Comparison of ENCODE assay signal across 8 cellular contexts in the genomic region with DNA sequence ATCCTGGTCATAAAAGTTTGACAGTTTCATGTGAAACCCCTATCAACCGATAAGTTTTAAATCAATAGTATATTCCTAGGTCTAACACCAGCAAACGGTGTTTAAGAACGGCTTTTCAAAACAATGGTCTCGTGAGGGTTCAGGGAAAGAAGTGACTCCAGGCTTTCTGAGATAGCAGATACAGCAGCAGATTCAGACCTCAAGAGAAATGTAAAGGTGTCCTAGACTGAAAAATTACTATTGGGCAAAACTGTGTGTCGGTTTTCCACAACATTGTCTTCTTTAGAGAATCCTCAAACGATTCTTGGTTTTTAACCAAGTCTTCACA. TPM values are rescaled to one million over a fixed set of nuclear protein-coding genes. Genes with fewer than 3 reads are reported as not detected.
DNase-seq lines count a peak whose midpoint lies in the region; ATAC-seq and TF ChIP-seq lines count a peak whose summit lies in the region.

No MANE protein-coding gene starts in this region.

- H3K27me3 ChIP-seq in HUES48 (ENCODE audit: control insufficient read depth, insufficient read depth, low read length) = no peaks in the 10 kb centered on the region
- no peaks in the 10 kb centered on the region for H3K27me3 ChIP-seq in right lobe of liver

- DNase-seq in AG09309 (ENCODE audit: low read depth) (no peak), astrocyte of the spinal cord (ENCODE audit: low read depth, low spot score) (peak; percentile 31), right lobe of liver (no peak), GM10266 (ENCODE audit: extremely low spot score) (no peak), SK-N-DZ (ENCODE audit: low spot score) (no peak)

- H3K36me3 ChIP-seq in HUES48 (ENCODE audit: control insufficient read depth, insufficient read depth, low read length) (no peaks in the 10 kb centered on the region), right lobe of liver (no peaks in the 10 kb centered on the region), urinary bladder (ENCODE audit: insufficient read depth) (no peaks in the 10 kb centered on the region)

- TF ChIP-seq CTCF in AG09309 (IDR thresholded peaks at IDR 0.05; ENCODE audit: control insufficient read depth, insufficient read depth, low read depth, low read length, missing control alignments) (no peak), astrocyte of the spinal cord (IDR thresholded peaks at IDR 0.05; ENCODE audit: low read depth, low read length) (no peak), right lobe of liver (IDR thresholded peaks at IDR 0.05) (no peak), GM10266 (IDR thresholded peaks at IDR 0.05; ENCODE audit: control insufficient read depth, insufficient read depth, low read depth, missing control alignments) (no peak)

- intact Hi-C loops in right lobe of liver (cut with DNase I) = no loop called here

- H3K4me1 ChIP-seq in HUES48 (ENCODE audit: control insufficient read depth, insufficient read depth, low read length) (peaks cover 29% of the 10 kb centered on the region), right lobe of liver (peaks cover 0 to 44% (median 12%) of the 10 kb centered on the region in 4 donors), urinary bladder (ENCODE audit: insufficient read depth) (peaks cover 4% of the 10 kb centered on the region)

- in situ Hi-C loops in astrocyte of the spinal cord (cut with HindIII; ENCODE audit: low sequenced_read_pairs) = no loop called here

- ATAC-seq in right lobe of liver (no peak), GM21737 (IDR thresholded peaks at IDR 0.05; ENCODE audit: unreplicated experiment) (no peak)

- H3K4me3 ChIP-seq in AG09309 (ENCODE audit: control insufficient read depth, low read depth, low read length) = peak overlapping the region; percentile 94
- H3K4me3 ChIP-seq in HUES48 (ENCODE audit: low read depth, low read length) = peak overlapping the region; percentile 78
- H3K4me3 ChIP-seq in astrocyte of the spinal cord (ENCODE audit: low read depth, low read length) = peak overlapping the region; percentile 81
- H3K4me3 ChIP-seq in right lobe of liver = peak overlapping the region; percentile 81 to 97 (median 95)
- peak overlapping the region; percentile 96 for H3K4me3 ChIP-seq in urinary bladder (ENCODE audit: low read depth, low read length)

- H3K9me3 ChIP-seq in HUES48 (ENCODE audit: control insufficient read depth, insufficient read depth, low read length) = no peaks in the 10 kb centered on the region
- no peaks in the 10 kb centered on the region for H3K9me3 ChIP-seq in right lobe of liver

- peak overlapping the region; percentile 89 for H3K9ac ChIP-seq in HUES48 (ENCODE audit: low read depth, low read length)

- TF ChIP-seq POLR2A in right lobe of liver (IDR thresholded peaks at IDR 0.05) = no peak

- WGBS in right lobe of liver (ENCODE audit: insufficient coverage, low coverage, low lambda C conversion rate, missing lambda C conversion rate) = 0% methylated on average over 6 of the region's 6 CpGs
- 1% methylated on average over 6 of the region's 6 CpGs for WGBS in urinary bladder

- H3K27ac ChIP-seq in HUES48 (ENCODE audit: low read depth, low read length) (peak overlapping the region; percentile 96), right lobe of liver (peak overlapping the region; percentile 87 to 95 (median 93)), urinary bladder (ENCODE audit: low read depth) (peak overlapping the region; percentile 33)

RNA-seq across cellular contexts. Expression of a gene that starts 1.3 kb away (rescaled TPM):
- total RNA-seq in right lobe of liver (10 to 100 TPM; 20.3 to 27.0 (median 21.9) TPM), urinary bladder (95.7 TPM)
- 22.5 TPM for polyA plus RNA-seq in urinary bladder
- 15.7 and 17.2 TPM in 2 replicates for polyA plus RNA-seq in SK-N-DZ (2014; cell fraction: cytosol; rRNA removed)
- 12.6 and 18.2 TPM in 2 replicates for polyA plus RNA-seq in SK-N-DZ (2014; cell fraction: nucleus; rRNA removed)

Comparison
In these comparisons a context has a peak if more than half of its experiments do, and no peak if none do; other contexts are left out.
1. H3K27ac ChIP-seq: peak in every context shown above with its lines; median percentile 96 in HUES48; 93 in right lobe of liver; 33 in urinary bladder.